In genomic region chr20:48687097-48687800, GRCh38 we compare ENCODE assay signal across 14 cellular contexts.
DNase-seq lines count a peak whose midpoint lies in the region; ATAC-seq and TF ChIP-seq lines count a peak whose summit lies in the region.
"Had no signal": no experiment of that assay in that cellular context is flagged by ENCODE, and none has a peak within 500 bp of the region (broad histone marks: within the 10 kb centered on the region; RNA-seq: fewer than 3 reads in every experiment).

No MANE protein-coding gene starts in this region.

- CTCF ChIA-PET in activated naive CD4-positive, alpha-beta T cell treated with anti-CD3 and anti-CD28 coated beads, Interleukin-2, amount 10 ng/mL, durations not matched to agents 7 days and 5 days (lab: Charles Lee), result no interaction called here

- H3K27me3 ChIP-seq in esophagus muscularis mucosa (no peaks in the 10 kb centered on the region), tibial artery (no peaks in the 10 kb centered on the region)
- H3K27me3 ChIP-seq: brain microvascular endothelial cell had no signal

- peaks cover 50% of the 10 kb centered on the region for H3K36me3 Mint-ChIP-seq in activated naive CD4-positive, alpha-beta T cell treated with anti-CD3 and anti-CD28 coated beads, Interleukin-2, amount 10 ng/mL, durations not matched to agents 7 days and 5 days
- peaks cover 10% of the 10 kb centered on the region for H3K36me3 Mint-ChIP-seq in T-helper 17 cell (ENCODE audit: low read depth)

- no peak overlapping the region for H3K4me3 Mint-ChIP-seq in activated naive CD4-positive, alpha-beta T cell treated with anti-CD3 and anti-CD28 coated beads, Interleukin-2, amount 10 ng/mL, durations not matched to agents 7 days and 5 days
- no peak overlapping the region for H3K4me3 Mint-ChIP-seq in T-helper 17 cell

- H3K27ac Mint-ChIP-seq in activated naive CD4-positive, alpha-beta T cell treated with anti-CD3 and anti-CD28 coated beads, Interleukin-2, amount 10 ng/mL, durations not matched to agents 7 days and 5 days, result peak overlapping the region; percentile 56
- H3K27ac Mint-ChIP-seq in T-helper 17 cell, result peak overlapping the region; percentile 78

- H3K4me1 ChIP-seq in esophagus muscularis mucosa, result peaks cover 53 to 73% (median 71%) of the 10 kb centered on the region in 4 donors
- H3K4me1 ChIP-seq in tibial artery, result peaks cover 7 to 60% (median 56%) of the 10 kb centered on the region in 4 donors

- TF ChIP-seq CTCF in esophagus muscularis mucosa (IDR thresholded peaks at IDR 0.05), result no peak
- no peak for TF ChIP-seq CTCF in tibial artery (IDR thresholded peaks at IDR 0.05)

- DNase-seq in activated naive CD4-positive, alpha-beta T cell treated with anti-CD3 and anti-CD28 coated beads, Interleukin-2, amount 10 ng/mL, durations not matched to agents 7 days and 5 days, result no peak
- DNase-seq in activated naive CD4-positive, alpha-beta T cell (lab: John Stamatoyannopoulos, UW), result no peak
- DNase-seq in T-helper 17 cell (no peak), esophagus muscularis mucosa (ENCODE audit: extremely low spot score) (no peak), tibial artery (no peak)
- DNase-seq: activated T-cell treated with anti-CD3 and anti-CD28 coated beads for 4 hours, brain microvascular endothelial cell, foreskin melanocyte, midbrain, NCI-H2107, SIG-M5 had no signal

- H3K9me3 ChIP-seq in T-helper 17 cell (ENCODE audit: control insufficient read depth, low read length, poor library complexity, severe bottlenecking) (no peaks in the 10 kb centered on the region), esophagus muscularis mucosa (no peaks in the 10 kb centered on the region), tibial artery (no peaks in the 10 kb centered on the region)

- TF ChIP-seq POLR2A in esophagus muscularis mucosa (IDR thresholded peaks at IDR 0.05; ENCODE audit: low read depth), result no peak

- peaks cover 0 to 18% (median 7%) of the 10 kb centered on the region in 4 donors for H3K36me3 ChIP-seq in esophagus muscularis mucosa
- H3K36me3 ChIP-seq in tibial artery, result peaks cover 0 to 5% (median 4%) of the 10 kb centered on the region in 3 donors
- H3K36me3 ChIP-seq: brain microvascular endothelial cell had no signal

- intact Hi-C loops in esophagus muscularis mucosa (cut with DNase I), result no loop called here
- intact Hi-C loops in tibial artery (cut with DNase I; ENCODE audit: low total_unique reads), result no loop called here

- peaks cover 10% of the 10 kb centered on the region for H3K4me1 Mint-ChIP-seq in activated naive CD4-positive, alpha-beta T cell treated with anti-CD3 and anti-CD28 coated beads, Interleukin-2, amount 10 ng/mL, durations not matched to agents 7 days and 5 days
- peaks cover 15% of the 10 kb centered on the region for H3K4me1 Mint-ChIP-seq in T-helper 17 cell

- WGBS in esophagus muscularis mucosa, result 86% methylated on average over 10 of the region's 10 CpGs

- H3K9me3 Mint-ChIP-seq in activated naive CD4-positive, alpha-beta T cell treated with anti-CD3 and anti-CD28 coated beads, Interleukin-2, amount 10 ng/mL, durations not matched to agents 7 days and 5 days, result no peaks in the 10 kb centered on the region

- no peak for TF ChIP-seq EP300 in esophagus muscularis mucosa (IDR thresholded peaks at IDR 0.05)

- ATAC-seq in T-helper 17 cell, result no peak
- no peak for ATAC-seq in HG02884 (IDR thresholded peaks at IDR 0.05; ENCODE audit: unreplicated experiment)
- no peak for ATAC-seq in HG03159 (IDR thresholded peaks at IDR 0.05; ENCODE audit: unreplicated experiment)
- no peak for ATAC-seq in GM18861 (IDR thresholded peaks at IDR 0.05; ENCODE audit: unreplicated experiment)

- no peaks in the 10 kb centered on the region for H3K27me3 Mint-ChIP-seq in activated naive CD4-positive, alpha-beta T cell treated with anti-CD3 and anti-CD28 coated beads, Interleukin-2, amount 10 ng/mL, durations not matched to agents 7 days and 5 days
- no peaks in the 10 kb centered on the region for H3K27me3 Mint-ChIP-seq in T-helper 17 cell

- no peak overlapping the region for H3K4me3 ChIP-seq in esophagus muscularis mucosa
- no peak overlapping the region for H3K4me3 ChIP-seq in tibial artery

- H3K27ac ChIP-seq in esophagus muscularis mucosa (replicated peaks in 1 of 4) (peak overlapping the region in 3 of 4 donors; percentile 37 to 69 (median 42)), tibial artery (peak overlapping the region; percentile 70 to 72)
- H3K27ac ChIP-seq: brain microvascular endothelial cell had no signal
